ENCODE assay signal across 8 cellular contexts in the genomic region with DNA sequence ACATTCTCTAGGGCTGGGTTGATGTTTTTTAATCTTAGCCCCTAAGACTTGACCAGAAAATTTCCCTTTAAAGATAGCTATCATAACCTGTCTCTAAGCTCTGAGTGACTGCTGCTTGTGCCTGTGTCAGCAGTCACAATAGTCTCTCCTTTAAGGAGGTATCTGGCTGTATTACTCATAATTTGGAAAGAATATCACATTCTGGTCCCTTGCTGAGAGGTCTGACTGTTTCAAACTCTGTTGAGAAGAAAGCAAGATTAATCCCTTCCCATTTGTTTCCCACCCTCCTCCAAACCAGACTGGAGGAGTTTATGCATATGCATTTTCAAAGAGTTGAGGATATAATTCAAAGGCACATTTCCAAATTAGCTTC. TPM values are rescaled to one million over a fixed set of nuclear protein-coding genes. Genes with fewer than 3 reads are reported as not detected.
A peak's percentile ranks its signal among the peaks of the same experiment; 100 is the strongest.
DNase-seq lines count a peak whose midpoint lies in the region; ATAC-seq and TF ChIP-seq lines count a peak whose summit lies in the region.

No MANE protein-coding gene starts in this region.

- no peak for TF ChIP-seq CTCF in BE2C (IDR thresholded peaks at IDR 0.05; ENCODE audit: low read depth, low read length)
- no peak for TF ChIP-seq CTCF in choroid plexus epithelial cell (conservative IDR thresholded peaks at IDR 0.05; ENCODE audit: low read depth, low read length)

- H3K36me3 ChIP-seq in BE2C: no peaks in the 10 kb centered on the region
- no peaks in the 10 kb centered on the region for H3K36me3 ChIP-seq in effector memory CD4-positive, alpha-beta T cell (ENCODE audit: control insufficient read depth, insufficient read depth, low read length)

- H3K4me3 ChIP-seq in BE2C (ENCODE audit: low read depth, low read length) (peak overlapping the region; percentile 67), choroid plexus epithelial cell (ENCODE audit: low read depth, low read length) (peak overlapping the region; percentile 77)
- H3K4me3 ChIP-seq in effector memory CD4-positive, alpha-beta T cell (ENCODE audit: insufficient read depth, low read depth, low read length, poor library complexity, severe bottlenecking): no peak overlapping the region

- no peaks in the 10 kb centered on the region for H3K9me3 ChIP-seq in BE2C
- no peaks in the 10 kb centered on the region for H3K9me3 ChIP-seq in effector memory CD4-positive, alpha-beta T cell (ENCODE audit: control insufficient read depth, low read length)

- DNase-seq in BE2C (no peak), choroid plexus epithelial cell (ENCODE audit: low read depth) (no peak), naive B cell (no peak), dermis blood vessel endothelial cell (no peak)
- no peak for DNase-seq in effector memory CD4-positive, alpha-beta T cell
- no peak for DNase-seq in activated effector memory CD4-positive, alpha-beta T cell treated with anti-CD3 and anti-CD28 coated beads, Interleukin-2, amount 50 U/mL, for 16 hours

- peak overlapping the region; percentile 76 to 92 (median 84) for H3K4me3 Mint-ChIP-seq in naive B cell

- H3K4me1 ChIP-seq in BE2C: 0 out of 2 replicates have a peak, but pooled peaks cover 3% of the 10 kb centered on the region
- H3K4me1 ChIP-seq in effector memory CD4-positive, alpha-beta T cell (ENCODE audit: control insufficient read depth, insufficient read depth, low read length, poor library complexity, severe bottlenecking): no peaks in the 10 kb centered on the region

- H3K27ac ChIP-seq in effector memory CD4-positive, alpha-beta T cell (ENCODE audit: insufficient read depth, low read length, poor library complexity, severe bottlenecking): no peak overlapping the region

- peak overlapping the region in 1 of 6 donors; percentile 13 for H3K27ac Mint-ChIP-seq in naive B cell

- peaks cover 17% of the 10 kb centered on the region for H3K27me3 ChIP-seq in BE2C
- H3K27me3 ChIP-seq in effector memory CD4-positive, alpha-beta T cell (replicated peaks; ENCODE audit: control insufficient read depth, insufficient read depth, low read length, poor library complexity, severe bottlenecking): peaks cover 20% of the 10 kb centered on the region

- H3K27me3 Mint-ChIP-seq in naive B cell: peaks cover 12 to 49% (median 34%) of the 10 kb centered on the region in 3 donors

- H3K4me1 Mint-ChIP-seq in naive B cell: peaks cover 23 to 29% (median 25%) of the 10 kb centered on the region in 3 donors

- ATAC-seq in HG03354 (IDR thresholded peaks at IDR 0.05; ENCODE audit: poor library complexity, severe bottlenecking, unreplicated experiment) (peak; percentile 18), naive B cell (ENCODE audit: low read depth in 2 of 2) (no peak), GM18519 (IDR thresholded peaks at IDR 0.05; ENCODE audit: low FRiP score, unreplicated experiment) (no peak)

- H3K9me3 Mint-ChIP-seq in naive B cell: no peaks in the 10 kb centered on the region

- no peaks in the 10 kb centered on the region for H3K36me3 Mint-ChIP-seq in naive B cell

RNA-seq across cellular contexts. Expression of gene HTR2A, which starts 2.3 kb away (rescaled TPM):
- polyA plus RNA-seq in BE2C (2012; ENCODE audit: insufficient read depth, insufficient read length, low read depth): not detected
- polyA plus RNA-seq in naive B cell (ENCODE audit: low read depth in 6 of 6): not detected
- total RNA-seq in dermis blood vessel endothelial cell: not detected in 2 replicates
